ENCODE assay signal across 8 cellular contexts in genomic region chr20:19815553-19815991, GRCh38. TPM values are rescaled to one million over a fixed set of nuclear protein-coding genes. Genes with fewer than 3 reads are reported as not detected.
DNase-seq lines count a peak whose midpoint lies in the region; ATAC-seq, FAIRE-seq and TF ChIP-seq lines count a peak whose summit lies in the region.

No MANE protein-coding gene starts in this region.

- no peaks in the 10 kb centered on the region for H4K20me1 ChIP-seq in endothelial cell of umbilical vein (replicated peaks; ENCODE audit: control insufficient read depth, extremely low read depth, insufficient read depth, low read length)

- H3K36me3 Mint-ChIP-seq in Calu3 (ENCODE audit: insufficient read depth, unreplicated experiment), result no peaks in the 10 kb centered on the region
- peaks cover 62% of the 10 kb centered on the region for H3K36me3 Mint-ChIP-seq in nephron progenitor cell (ENCODE audit: low read depth)
- H3K36me3 Mint-ChIP-seq in CD4-positive, alpha-beta memory T cell, result no peaks in the 10 kb centered on the region

- POLR2A ChIA-PET in endothelial cell of umbilical vein (lab: Charles Lee), result interaction anchor here (1.3 kb wide), 2 partner anchors 12 to 70 kb away, joined by 3 read pairs; no protein-coding TSS in a partner anchor
- POLR2A ChIA-PET in CD4-positive, alpha-beta memory T cell (lab: Charles Lee; ENCODE audit: partially characterized antibody), result no interaction called here

- H3K27ac Mint-ChIP-seq in Calu3 (ENCODE audit: unreplicated experiment), result no peak overlapping the region
- peak overlapping the region; percentile 99 for H3K27ac Mint-ChIP-seq in nephron progenitor cell
- no peak overlapping the region for H3K27ac Mint-ChIP-seq in CD4-positive, alpha-beta memory T cell

- H3K4me3 ChIP-seq in endothelial cell of umbilical vein (replicated peaks in 1 of 3; ENCODE audit: insufficient read depth in 1 of 3, low read depth in 1 of 3, low read length in 3 of 3), result no peak overlapping the region
- no peak overlapping the region for H3K4me3 ChIP-seq in CD4-positive, alpha-beta memory T cell (ENCODE audit: low read length in 2 of 2)

- H3K9me1 ChIP-seq in endothelial cell of umbilical vein (replicated peaks; ENCODE audit: control insufficient read depth, extremely low read depth, insufficient read depth, low read length), result no peaks in the 10 kb centered on the region

- peak overlapping the region; percentile 68 for H3K4me2 ChIP-seq in endothelial cell of umbilical vein (ENCODE audit: insufficient read depth, low read length)

- peak overlapping the region; percentile 88 for H3K9ac ChIP-seq in endothelial cell of umbilical vein (replicated peaks; ENCODE audit: extremely low read depth, insufficient read depth, low read length)

- no peak overlapping the region for H2AFZ ChIP-seq in endothelial cell of umbilical vein (ENCODE audit: low read depth, low read length)

- H3K4me1 Mint-ChIP-seq in Calu3 (ENCODE audit: low read depth, unreplicated experiment), result no peaks in the 10 kb centered on the region
- H3K4me1 Mint-ChIP-seq in nephron progenitor cell, result peaks cover 44% of the 10 kb centered on the region
- no peaks in the 10 kb centered on the region for H3K4me1 Mint-ChIP-seq in CD4-positive, alpha-beta memory T cell

- H3K36me3 ChIP-seq in endothelial cell of umbilical vein (ENCODE audit: control insufficient read depth in 2 of 2, extremely low read depth in 1 of 2, insufficient read depth in 2 of 2, low read length in 2 of 2), result no peaks in the 10 kb centered on the region
- no peaks in the 10 kb centered on the region for H3K36me3 ChIP-seq in CD4-positive, alpha-beta memory T cell (ENCODE audit: insufficient read depth, low read length)

- ATAC-seq in left colon, result no peak

- H3K27ac ChIP-seq in endothelial cell of umbilical vein (ENCODE audit: insufficient read depth, low read depth, low read length), result peak overlapping the region; percentile 96
- H3K27ac ChIP-seq in CD4-positive, alpha-beta memory T cell (ENCODE audit: low read depth, low read length), result no peak overlapping the region

- dilution Hi-C loops in endothelial cell of umbilical vein (cut with MboI; ENCODE audit: extremely low pct_ligation_motif_present, low sequenced_read_pairs), result loop anchor here (5.0 to 25.0 kb wide), 2 partner anchors 72 to 172 kb away; no protein-coding TSS in a partner anchor

- H3K9me3 Mint-ChIP-seq in Calu3 (ENCODE audit: low read depth, unreplicated experiment), result no peaks in the 10 kb centered on the region
- peaks cover 16% of the 10 kb centered on the region for H3K9me3 Mint-ChIP-seq in nephron progenitor cell
- H3K9me3 Mint-ChIP-seq in CD4-positive, alpha-beta memory T cell, result peaks cover 0 to 11% (median 2%) of the 10 kb centered on the region in 8 donors

- BruUV-seq in Calu3 (replicated peaks; lab: Mats Ljungman, UMichigan) (no TSS peak), endothelial cell of umbilical vein (replicated peaks; lab: Mats Ljungman, UMichigan) (no TSS peak)

- intact Hi-C loops in Calu3 (cut with micrococcal nuclease; ENCODE audit: unreplicated experiment), result loop anchor here (10.0 kb wide), 1 partner anchor 69 kb away; no protein-coding TSS in a partner anchor
- intact Hi-C loops in endothelial cell of umbilical vein (cut with micrococcal nuclease), result loop anchor here (1.0 to 10.0 kb wide), 3 partner anchors 74 to 919 kb away; no protein-coding TSS in a partner anchor
- intact Hi-C loops in left colon (cut with DNase I, micrococcal nuclease), result no loop called here
- intact Hi-C loops in CD4-positive, alpha-beta memory T cell (cut with micrococcal nuclease), result no loop called here

- H3K4me1 ChIP-seq in endothelial cell of umbilical vein (ENCODE audit: control insufficient read depth, extremely low read depth, insufficient read depth, low read length), result peaks cover 59% of the 10 kb centered on the region
- H3K4me1 ChIP-seq in CD4-positive, alpha-beta memory T cell (ENCODE audit: insufficient read depth, low read length), result no peaks in the 10 kb centered on the region

- FAIRE-seq in endothelial cell of umbilical vein (lab: Jason Lieb, UNC), result peak; percentile 95

- H3K4me3 Mint-ChIP-seq in Calu3 (ENCODE audit: low read depth, unreplicated experiment), result no peak overlapping the region
- peak overlapping the region; percentile 29 for H3K4me3 Mint-ChIP-seq in nephron progenitor cell
- no peak overlapping the region for H3K4me3 Mint-ChIP-seq in CD4-positive, alpha-beta memory T cell

- H3K9me3 ChIP-seq in endothelial cell of umbilical vein (replicated peaks; ENCODE audit: control insufficient read depth, insufficient read depth, low read length), result no peaks in the 10 kb centered on the region
- no peaks in the 10 kb centered on the region for H3K9me3 ChIP-seq in CD4-positive, alpha-beta memory T cell (ENCODE audit: control insufficient read depth in 1 of 2, low read length in 2 of 2)

- peak; percentile 20 for TF ChIP-seq POLR2A in endothelial cell of umbilical vein (IDR thresholded peaks at IDR 0.05; ENCODE audit: low read depth, low read length)

- no peaks in the 10 kb centered on the region for H3K27me3 ChIP-seq in endothelial cell of umbilical vein (ENCODE audit: control insufficient read depth in 2 of 2, insufficient read depth in 2 of 2, low read length in 2 of 2)
- H3K27me3 ChIP-seq in CD4-positive, alpha-beta memory T cell (ENCODE audit: insufficient read depth, low read length), result peaks cover 3% of the 10 kb centered on the region

- TF ChIP-seq CTCF in Calu3 (IDR thresholded peaks at IDR 0.05; ENCODE audit: unreplicated experiment) (no peak), endothelial cell of umbilical vein (IDR thresholded peaks at IDR 0.05; ENCODE audit: extremely low read depth in 1 of 2, insufficient read depth in 1 of 2, low read depth in 1 of 2, low read length in 2 of 2) (no peak), nephron progenitor cell (IDR thresholded peaks at IDR 0.05) (no peak)

- DNase-seq in Calu3 (peak; percentile 31), NCI-H226 (peak; percentile 95), endothelial cell of umbilical vein (ENCODE audit: low read depth, low spot score) (peak; percentile 98), nephron progenitor cell (peak; percentile 22), left colon (no peak), UCSD-AML1 (lab: John Stamatoyannopoulos, UW; ENCODE audit: unreplicated experiment) (no peak), NCI-H2227 treated with DMSO at 0.1 percent for 48 hours (lab: John Stamatoyannopoulos, UW) (no peak)
- DNase-seq in CD4-positive, alpha-beta memory T cell, result no peak

- no peaks in the 10 kb centered on the region for H3K79me2 ChIP-seq in endothelial cell of umbilical vein (ENCODE audit: control insufficient read depth, insufficient read depth, low read length)

- CTCF ChIA-PET in Calu3 (lab: Charles Lee) (no interaction called here), endothelial cell of umbilical vein (lab: Charles Lee) (interaction anchor here (0.6 to 4.1 kb wide), 12 partner anchors 10 to 178 kb away, joined by 3 to 32 read pairs (median 5); no protein-coding TSS in a partner anchor)
- CTCF ChIA-PET in CD4-positive, alpha-beta memory T cell (lab: Charles Lee; ENCODE audit: partially characterized antibody), result no interaction called here

- H3K27me3 Mint-ChIP-seq in Calu3 (ENCODE audit: unreplicated experiment) (no peaks in the 10 kb centered on the region), nephron progenitor cell (ENCODE audit: low read depth, poor library complexity) (no peaks in the 10 kb centered on the region)
- peaks cover 0 to 4% of the 10 kb centered on the region in 2 donors for H3K27me3 Mint-ChIP-seq in CD4-positive, alpha-beta memory T cell

TF ChIP-seq in endothelial cell of umbilical vein, 7 proteins besides CTCF, POLR2A, EP300 and RAD21:
- TF ChIP-seq FOS (IDR thresholded peaks at IDR 0.05; ENCODE audit: borderline replicate concordance, insufficient read depth, low read length) (peak; percentile 99), GATA2 (IDR thresholded peaks at IDR 0.05; ENCODE audit: insufficient read depth, insufficient read length, low read depth, low read length) (peak; percentile 63), EZH2 (IDR thresholded peaks at IDR 0.05; ENCODE audit: borderline replicate concordance, low read depth, low read length, severe bottlenecking) (no peak), MAX (IDR thresholded peaks at IDR 0.05; ENCODE audit: insufficient read depth, insufficient read length) (no peak), POLR2AphosphoS5 (IDR thresholded peaks at IDR 0.05; ENCODE audit: insufficient read depth, low read depth, low read length) (peak; percentile 84), MYC (IDR thresholded peaks at IDR 0.05; ENCODE audit: low read depth, low read length) (no peak), JUN (IDR thresholded peaks at IDR 0.05; ENCODE audit: borderline replicate concordance, insufficient read depth, insufficient read length, low read depth) (peak; percentile 97)

RNA-seq across cellular contexts. Expression of gene RIN2, which starts 57.5 kb away (rescaled TPM):
- total RNA-seq in Calu3 (2022) (9.8 and 9.9 TPM in 2 replicates), endothelial cell of umbilical vein (98.5 and 119 TPM in 2 replicates), left colon (10 to 100 TPM; 72.3 to 97.8 TPM)
- 18.0 and 22.6 TPM in 2 replicates for polyA plus RNA-seq in endothelial cell of umbilical vein
- 26.4 and 28.1 TPM in 2 replicates for polyA plus RNA-seq in endothelial cell of umbilical vein (2011; cell fraction: cytosol; rRNA removed)
- polyA plus RNA-seq in endothelial cell of umbilical vein (2011; cell fraction: nucleus; rRNA removed), result 78.0 and 79.9 TPM in 2 replicates
- polyA plus RNA-seq in endothelial cell of umbilical vein (2012), result 44.9 and 47.0 TPM in 2 replicates
- polyA minus RNA-seq in endothelial cell of umbilical vein, result 121 and 149 TPM in 2 replicates
- 9.7 TPM for polyA minus RNA-seq in endothelial cell of umbilical vein (2011; cell fraction: cytosol; rRNA and poly(A)+ RNA removed)
- polyA minus RNA-seq in endothelial cell of umbilical vein (2011; cell fraction: nucleus; rRNA and poly(A)+ RNA removed), result 186 and 192 TPM in 2 replicates
- total RNA-seq in CD4-positive, alpha-beta memory T cell, result under 1 TPM; 0.72 to 0.73 TPM
- polyA plus RNA-seq in CD4-positive, alpha-beta memory T cell, result not detected

Comparison
In these comparisons a context has a peak if more than half of its experiments do, and no peak if none do; other contexts are left out.
1. DNase-seq: peak in Calu3 (single experiment), NCI-H226 (single experiment), endothelial cell of umbilical vein (single experiment) and nephron progenitor cell (single experiment); none in left colon (0 of 2), UCSD-AML1 (single experiment), NCI-H2227 treated with DMSO at 0.1 percent for 48 hours (single experiment) and CD4-positive, alpha-beta memory T cell (0 of 5).
2. intact Hi-C loops: an anchor here in Calu3 (10.0 kb wide) and endothelial cell of umbilical vein (1.0 to 10.0 kb wide); none called in left colon and CD4-positive, alpha-beta memory T cell.